ENCODE assay signal across 24 cellular contexts in the genomic region with DNA sequence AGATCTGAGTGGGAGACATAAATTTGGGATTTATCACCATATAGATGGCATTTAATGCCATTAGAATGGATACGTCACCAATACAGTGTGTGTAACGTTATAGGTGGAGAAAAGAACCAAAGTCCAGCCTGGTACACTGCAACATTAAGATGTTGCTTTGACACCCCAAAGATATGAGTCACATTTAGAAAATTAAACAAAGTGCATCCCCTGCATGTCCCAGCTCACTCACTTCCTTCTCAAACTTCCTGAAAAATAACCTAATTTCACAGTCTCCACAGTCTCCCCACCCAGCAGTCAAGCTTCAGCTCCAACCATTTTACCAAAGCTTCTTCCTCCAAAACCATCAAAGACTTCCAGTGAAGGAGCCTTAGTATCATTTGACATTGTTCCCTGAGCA.
"Had no signal": no experiment of that assay in that cellular context is flagged by ENCODE, and none has a peak within 500 bp of the region (broad histone marks: within the 10 kb centered on the region; RNA-seq: fewer than 3 reads in every experiment).

No MANE protein-coding gene starts in this region.

- H3K27me3 Mint-ChIP-seq: activated naive CD8-positive, alpha-beta T cell treated with anti-CD3 and anti-CD28 coated beads, Interleukin-2, amount 50 U/mL, for 24 hours had no signal

- H3K27ac ChIP-seq: brain microvascular endothelial cell had no signal

- H3K36me3 Mint-ChIP-seq: activated naive CD4-positive, alpha-beta T cell treated with anti-CD3 and anti-CD28 coated beads, Interleukin-2, amount 50 U/mL, for 72 hours; WTC11 had no signal

- DNase-seq: activated CD4-positive, alpha-beta T cell treated with anti-CD3 and anti-CD28 coated beads for 48 hours; activated CD4-positive, alpha-beta T cell treated with anti-CD3 and anti-CD28 coated beads, Interleukin-2, amount 50 U/mL, for 4 hours; activated CD4-positive, CD25-positive, alpha-beta regulatory T cell treated with anti-CD3 and anti-CD28 coated beads, Interleukin-2, amount 50 U/mL, for 72 hours; activated CD8-positive, alpha-beta T cell treated with anti-CD3 and anti-CD28 coated beads, Interleukin-2, amount 10 ng/mL, durations not matched to agents 7 days and 5 days; activated effector memory CD4-positive, alpha-beta T cell treated with Interleukin-2 at 50 U/mL for 16 hours; activated naive CD4-positive, alpha-beta T cell; activated naive CD8-positive, alpha-beta T cell treated with anti-CD3 and anti-CD28 coated beads, Interleukin-2, amount 50 U/mL, for 24 hours; activated T-cell treated with anti-CD3 and anti-CD28 coated beads, Interleukin-2, amount 50 U/mL, for 24 hours; amniotic stem cell; brain microvascular endothelial cell; cerebellar nuclear complex; MG63; MV-4-11; NCI-H1092 treated with DMSO at 0.1 percent for 48 hours; NCI-H1436; NCI-H1694 treated with DMSO at 0.1 percent for 48 hours; NCI-H2081; NCI-H510A treated with DMSO at 0.1 percent for 48 hours; SHP77 treated with DMSO at 0.1 percent for 48 hours had no signal

- FAIRE-seq: RCC 7860 had no signal

- H3K27ac Mint-ChIP-seq: activated CD8-positive, alpha-beta T cell treated with anti-CD3 and anti-CD28 coated beads, Interleukin-2, amount 10 ng/mL, durations not matched to agents 7 days and 5 days; activated naive CD4-positive, alpha-beta T cell treated with anti-CD3 and anti-CD28 coated beads, Interleukin-2, amount 50 U/mL, for 72 hours; activated naive CD8-positive, alpha-beta T cell treated with anti-CD3 and anti-CD28 coated beads, Interleukin-2, amount 50 U/mL, for 24 hours; activated T-cell treated with anti-CD3 and anti-CD28 coated beads, Interleukin-2, amount 50 U/mL, for 24 hours; activated T-helper 1 cell treated with anti-CD3 and anti-CD28 coated beads, Interleukin-12 subunit alpha, Interleukin-12 subunit beta, Interleukin-2, Interleukin-4 antibody, amounts not matched to agents 30 ng/mL and 10 ng/mL and 1 ng/mL, durations not matched to agents 14 hours and 24 hours and 36 hours; T-helper 1 cell treated with Interleukin-12 subunit alpha and Interleukin-12 subunit beta and Interleukin-4 antibody, amounts not matched to agents 30 μg/mL and 1 μg/mL, for 36 hours; WTC11 had no signal

- H3K4me3 Mint-ChIP-seq: activated CD8-positive, alpha-beta T cell treated with anti-CD3 and anti-CD28 coated beads, Interleukin-2, amount 10 ng/mL, durations not matched to agents 7 days and 5 days; activated naive CD8-positive, alpha-beta T cell treated with anti-CD3 and anti-CD28 coated beads, Interleukin-2, amount 50 U/mL, for 24 hours; activated T-cell treated with anti-CD3 and anti-CD28 coated beads, Interleukin-2, amount 50 U/mL, for 24 hours; activated T-helper 1 cell treated with anti-CD3 and anti-CD28 coated beads, Interleukin-12 subunit alpha, Interleukin-12 subunit beta, Interleukin-2, Interleukin-4 antibody, amounts not matched to agents 30 ng/mL and 10 ng/mL and 1 ng/mL, durations not matched to agents 14 hours and 24 hours and 36 hours; T-helper 1 cell treated with Interleukin-12 subunit alpha and Interleukin-12 subunit beta and Interleukin-4 antibody, amounts not matched to agents 30 μg/mL and 1 μg/mL, for 36 hours; WTC11 had no signal

- H3K27me3 ChIP-seq: brain microvascular endothelial cell, MG63 had no signal

- H3K9me3 ChIP-seq: MG63 had no signal

- H3K36me3 ChIP-seq: brain microvascular endothelial cell, MG63 had no signal

- H3K4me3 ChIP-seq: MG63 had no signal

- ATAC-seq: activated CD8-positive, alpha-beta T cell treated with anti-CD3 and anti-CD28 coated beads, Interleukin-2, amount 10 ng/mL, durations not matched to agents 7 days and 5 days; activated naive CD4-positive, alpha-beta T cell treated with anti-CD3 and anti-CD28 coated beads, Interleukin-2, amount 50 U/mL, for 72 hours; activated naive CD8-positive, alpha-beta T cell treated with anti-CD3 and anti-CD28 coated beads, Interleukin-2, amount 50 U/mL, for 24 hours; WTC11 had no signal

- H3K9me3 Mint-ChIP-seq: activated naive CD4-positive, alpha-beta T cell treated with anti-CD3 and anti-CD28 coated beads, Interleukin-2, amount 50 U/mL, for 72 hours; activated naive CD8-positive, alpha-beta T cell treated with anti-CD3 and anti-CD28 coated beads, Interleukin-2, amount 50 U/mL, for 24 hours; activated T-cell treated with anti-CD3 and anti-CD28 coated beads, Interleukin-2, amount 50 U/mL, for 24 hours; activated T-helper 1 cell treated with anti-CD3 and anti-CD28 coated beads, Interleukin-12 subunit alpha, Interleukin-12 subunit beta, Interleukin-2, Interleukin-4 antibody, amounts not matched to agents 30 ng/mL and 10 ng/mL and 1 ng/mL, durations not matched to agents 14 hours and 24 hours and 36 hours; T-helper 1 cell treated with Interleukin-12 subunit alpha and Interleukin-12 subunit beta and Interleukin-4 antibody, amounts not matched to agents 30 μg/mL and 1 μg/mL, for 36 hours; WTC11 had no signal

- H3K4me1 Mint-ChIP-seq: activated naive CD8-positive, alpha-beta T cell treated with anti-CD3 and anti-CD28 coated beads, Interleukin-2, amount 50 U/mL, for 24 hours had no signal
